In the genomic region with DNA sequence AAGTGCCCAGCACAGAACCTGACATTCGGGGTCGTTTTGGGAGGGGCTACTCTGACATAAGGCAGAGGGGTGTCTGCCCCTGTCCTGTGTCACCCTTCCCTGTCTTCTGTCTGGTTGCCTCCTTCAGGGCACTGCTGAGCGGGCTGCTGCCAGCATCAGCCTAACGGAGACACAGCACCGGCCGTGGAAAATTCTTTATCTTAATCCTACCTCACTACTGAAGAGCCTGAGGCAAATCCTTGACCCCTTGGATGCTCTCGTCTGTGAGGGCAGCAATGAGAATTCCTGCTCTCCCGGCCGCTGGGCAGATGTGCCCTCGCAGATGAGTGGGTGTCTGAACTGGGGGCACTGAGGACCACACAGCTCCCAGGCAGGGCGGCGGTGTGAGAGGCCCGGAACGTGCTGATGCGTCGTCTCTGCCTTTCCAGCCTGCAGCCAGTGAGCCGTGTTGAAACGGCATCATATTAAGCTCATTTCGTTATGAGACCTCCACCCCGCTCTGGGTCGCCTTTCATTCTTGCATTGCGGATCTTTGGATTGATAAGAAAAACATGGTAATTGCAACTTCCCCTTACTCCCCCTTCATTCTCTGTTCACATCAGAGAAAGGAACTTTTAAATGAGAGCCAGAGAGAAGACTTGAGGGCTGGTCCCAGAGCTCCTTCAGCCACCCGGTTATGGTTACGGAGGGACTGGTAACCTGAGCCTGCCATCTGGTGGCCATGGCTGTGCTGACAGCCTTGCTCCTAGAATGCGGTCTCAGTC, we compare ENCODE assay signal across 8 cellular contexts.
DNase-seq lines count a peak whose midpoint lies in the region; ATAC-seq lines count a peak whose summit lies in the region.

No MANE protein-coding gene starts in this region.

- peaks cover 0 to 2% (median 0%) of the 10 kb centered on the region in 7 donors for H3K9me3 Mint-ChIP-seq in naive B cell
- peaks cover 2% of the 10 kb centered on the region for H3K9me3 Mint-ChIP-seq in stimulated activated memory B cell treated with anti-CD40 and anti-IgM and Interleukin-4, amounts not matched to agents 10 μg/mL and 1 μg/mL and 100 μg/mL, for 72 hours

- H3K4me1 Mint-ChIP-seq in naive B cell, result peaks cover 5 to 10% (median 6%) of the 10 kb centered on the region in 3 donors
- H3K4me1 Mint-ChIP-seq in stimulated activated memory B cell treated with anti-CD40 and anti-IgM and Interleukin-4, amounts not matched to agents 10 μg/mL and 1 μg/mL and 100 μg/mL, for 72 hours, result peaks cover 6% of the 10 kb centered on the region

- no peak overlapping the region for H3K27ac Mint-ChIP-seq in naive B cell
- H3K27ac Mint-ChIP-seq in stimulated activated memory B cell treated with anti-CD40 and anti-IgM and Interleukin-4, amounts not matched to agents 10 μg/mL and 1 μg/mL and 100 μg/mL, for 72 hours, result no peak overlapping the region

- DNase-seq in COLO668 (lab: John Stamatoyannopoulos, UW; ENCODE audit: unreplicated experiment), result peak; percentile 89
- DNase-seq in NCI-H82 treated with DMSO at 0.1 percent for 48 hours (lab: John Stamatoyannopoulos, UW; ENCODE audit: unreplicated experiment), result peak; percentile 18
- DNase-seq in activated CD8-positive, alpha-beta memory T cell treated with anti-CD3 and anti-CD28 coated beads, Interleukin-2, amount 50 U/mL, for 48 hours, result peak; percentile 79
- peak; percentile 33 for DNase-seq in naive B cell

- H3K36me3 Mint-ChIP-seq in naive B cell, result no peaks in the 10 kb centered on the region
- no peaks in the 10 kb centered on the region for H3K36me3 Mint-ChIP-seq in stimulated activated memory B cell treated with anti-CD40 and anti-IgM and Interleukin-4, amounts not matched to agents 10 μg/mL and 1 μg/mL and 100 μg/mL, for 72 hours

- ATAC-seq in GM19455 (IDR thresholded peaks at IDR 0.05; ENCODE audit: unreplicated experiment) (peak; percentile 80), HG03565 (IDR thresholded peaks at IDR 0.05; ENCODE audit: unreplicated experiment) (peak; percentile 92), esophagus mucosa (peak; percentile 77), naive B cell (ENCODE audit: low read depth in 2 of 2) (peak; percentile 64 to 71)
- peak; percentile 77 for ATAC-seq in stimulated activated memory B cell treated with anti-CD40 and anti-IgM and Interleukin-4, amounts not matched to agents 10 μg/mL and 1 μg/mL and 100 μg/mL, for 72 hours

- H3K27me3 Mint-ChIP-seq in naive B cell, result peaks cover 40 to 67% (median 58%) of the 10 kb centered on the region in 3 donors
- peaks cover 48% of the 10 kb centered on the region for H3K27me3 Mint-ChIP-seq in stimulated activated memory B cell treated with anti-CD40 and anti-IgM and Interleukin-4, amounts not matched to agents 10 μg/mL and 1 μg/mL and 100 μg/mL, for 72 hours

- H3K4me3 Mint-ChIP-seq in naive B cell, result peak overlapping the region in 6 of 8 donors; percentile 11 to 71 (median 43)
- H3K4me3 Mint-ChIP-seq in stimulated activated memory B cell treated with anti-CD40 and anti-IgM and Interleukin-4, amounts not matched to agents 10 μg/mL and 1 μg/mL and 100 μg/mL, for 72 hours, result peak overlapping the region; percentile 32

Comparison
In these comparisons a context has a peak if more than half of its experiments do, and no peak if none do; other contexts are left out.
1. Peak in every context shown above with its lines: DNase-seq and ATAC-seq.
2. DNase-seq: peak in every context shown above with its lines; median percentile 89 in COLO668; 79 in activated CD8-positive, alpha-beta memory T cell treated with anti-CD3 and anti-CD28 coated beads, Interleukin-2, amount 50 U/mL, for 48 hours; 33 in naive B cell; 18 in NCI-H82 treated with DMSO at 0.1 percent for 48 hours.